Comparison of ENCODE assay signal across 14 cellular contexts in the genomic region with DNA sequence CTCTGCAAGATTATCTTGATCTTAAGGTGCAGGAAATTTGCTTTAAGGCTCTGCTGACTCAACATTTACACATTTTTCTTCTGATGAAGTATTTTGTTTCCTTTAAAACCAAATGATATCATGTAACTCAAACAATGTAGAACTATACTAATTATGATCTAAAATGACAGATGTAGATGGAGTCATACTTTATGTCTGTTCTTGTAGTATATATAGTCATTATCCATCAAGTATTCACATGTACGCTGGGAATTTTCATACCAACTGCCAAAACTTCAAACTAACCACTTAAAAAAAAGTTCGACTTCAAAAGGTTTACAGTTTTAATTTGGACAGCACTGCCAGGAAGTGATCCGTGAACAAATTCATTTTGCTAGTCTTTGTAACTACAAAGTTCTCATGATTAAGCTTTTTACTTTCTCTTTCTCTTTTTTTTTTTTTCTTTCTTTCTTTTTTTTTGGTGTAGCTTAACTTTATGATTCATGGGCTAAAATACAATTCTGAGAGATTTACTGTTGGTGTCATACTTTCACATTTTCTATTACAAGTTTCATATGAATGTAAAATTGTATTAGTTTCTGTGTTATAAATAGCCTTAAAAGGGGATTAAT.
DNase-seq lines count a peak whose midpoint lies in the region; ATAC-seq, FAIRE-seq and TF ChIP-seq lines count a peak whose summit lies in the region.
"Had no signal": no experiment of that assay in that cellular context is flagged by ENCODE, and none has a peak within 500 bp of the region (broad histone marks: within the 10 kb centered on the region; RNA-seq: fewer than 3 reads in every experiment).

No MANE protein-coding gene starts in this region.

- BruUV-seq in PC-3 (replicated peaks; lab: Mats Ljungman, UMichigan) (no TSS peak), endothelial cell of umbilical vein (replicated peaks; lab: Mats Ljungman, UMichigan) (no TSS peak)

- intact Hi-C loops in PC-3 (cut with micrococcal nuclease) (no loop called here), endothelial cell of umbilical vein (cut with micrococcal nuclease) (no loop called here)

- no peaks in the 10 kb centered on the region for H3K9me2 ChIP-seq in PC-3 (replicated peaks; ENCODE audit: low read length)

- POLR2A ChIA-PET in PC-3 (lab: Charles Lee; ENCODE audit: unreplicated experiment) (no interaction called here), endothelial cell of umbilical vein (lab: Charles Lee) (no interaction called here)

- no peaks in the 10 kb centered on the region for H3K36me3 ChIP-seq in PC-3 (ENCODE audit: low read depth, low read length)
- no peaks in the 10 kb centered on the region for H3K36me3 ChIP-seq in endothelial cell of umbilical vein (ENCODE audit: control insufficient read depth in 2 of 2, extremely low read depth in 1 of 2, insufficient read depth in 2 of 2, low read length in 2 of 2)
- no peaks in the 10 kb centered on the region for H3K36me3 ChIP-seq in neuron (ENCODE audit: insufficient read depth, low read length)

- H3K9ac ChIP-seq in PC-3 (ENCODE audit: low read length) (no peak overlapping the region), endothelial cell of umbilical vein (replicated peaks; ENCODE audit: extremely low read depth, insufficient read depth, low read length) (no peak overlapping the region)

- no peak for ATAC-seq in PC-3
- ATAC-seq: natural killer cell treated with Interleukin-12 subunit alpha and Interleukin-12 subunit beta and Interleukin-15 and Interleukin-18, amount 100 ng/mL, for 72 hours had no signal

- peak overlapping the region; percentile 17; the same call in 1 of the 2 replicates for H3K4me3 ChIP-seq in PC-3 (ENCODE audit: low read length)
- no peak overlapping the region for H3K4me3 ChIP-seq in endothelial cell of umbilical vein (replicated peaks in 1 of 3; ENCODE audit: insufficient read depth in 1 of 3, low read depth in 1 of 3, low read length in 3 of 3)
- H3K4me3 ChIP-seq in neuron (ENCODE audit: low read length) = no peak overlapping the region
- H3K4me3 ChIP-seq: hepatocyte had no signal

- DNase-seq in ELR (ENCODE audit: low read depth) = peak; percentile 8
- DNase-seq in PC-3 = no peak
- DNase-seq in endothelial cell of umbilical vein (ENCODE audit: low read depth, low spot score) = peak; percentile 16
- DNase-seq in HUDEP-2 (lab: John Stamatoyannopoulos, UW; ENCODE audit: unreplicated experiment in 76 of 76) = no peak
- no peak for DNase-seq in GDM1 (lab: John Stamatoyannopoulos, UW)
- DNase-seq in activated CD8-positive, alpha-beta memory T cell treated with anti-CD3 and anti-CD28 coated beads for 24 hours = no peak
- no peak for DNase-seq in G401 (ENCODE audit: low spot score)
- DNase-seq: activated CD4-positive, alpha-beta T cell treated with anti-CD3 and anti-CD28 coated beads, Interleukin-2, amount 50 U/mL, for 4 hours; KBM-7; NCI-H2227 treated with DMSO at 0.1 percent for 48 hours; SHP77 had no signal

- FAIRE-seq in endothelial cell of umbilical vein (lab: Jason Lieb, UNC) = peak; percentile 44

- H3K27me3 ChIP-seq in PC-3 (ENCODE audit: low read length) (no peaks in the 10 kb centered on the region), endothelial cell of umbilical vein (ENCODE audit: control insufficient read depth in 2 of 2, insufficient read depth in 2 of 2, low read length in 2 of 2) (no peaks in the 10 kb centered on the region), neuron (ENCODE audit: insufficient read depth, low read length) (no peaks in the 10 kb centered on the region)
- H3K27me3 ChIP-seq: hepatocyte had no signal

- no peak overlapping the region for H2AFZ ChIP-seq in PC-3 (ENCODE audit: low read length)
- no peak overlapping the region for H2AFZ ChIP-seq in endothelial cell of umbilical vein (ENCODE audit: low read depth, low read length)
- peak overlapping the region; percentile 85 for H2AFZ ChIP-seq in neuron (ENCODE audit: low read depth, low read length)
- H2AFZ ChIP-seq: hepatocyte had no signal

- CTCF ChIA-PET in PC-3 (lab: Charles Lee) = no interaction called here
- CTCF ChIA-PET in endothelial cell of umbilical vein (lab: Charles Lee) = interaction anchor here (1.2 kb wide), 1 partner anchor 9 kb away, joined by 4 read pairs; no protein-coding TSS in a partner anchor

- in situ Hi-C loops in G401 (cut with HindIII; ENCODE audit: low sequenced_read_pairs) = no loop called here

- H3K79me2 ChIP-seq in PC-3 (ENCODE audit: low read length) = no peaks in the 10 kb centered on the region
- H3K79me2 ChIP-seq in endothelial cell of umbilical vein (ENCODE audit: control insufficient read depth, insufficient read depth, low read length) = no peaks in the 10 kb centered on the region
- H3K79me2 ChIP-seq: hepatocyte had no signal

- no peak overlapping the region for H3K27ac ChIP-seq in PC-3 (ENCODE audit: low read length)
- no peak overlapping the region for H3K27ac ChIP-seq in endothelial cell of umbilical vein (ENCODE audit: insufficient read depth, low read depth, low read length)
- H3K27ac ChIP-seq: hepatocyte had no signal

- dilution Hi-C loops in endothelial cell of umbilical vein (cut with MboI; ENCODE audit: extremely low pct_ligation_motif_present, low sequenced_read_pairs) = no loop called here

- no peaks in the 10 kb centered on the region for H4K20me1 ChIP-seq in PC-3 (ENCODE audit: low read length)
- no peaks in the 10 kb centered on the region for H4K20me1 ChIP-seq in endothelial cell of umbilical vein (replicated peaks; ENCODE audit: control insufficient read depth, extremely low read depth, insufficient read depth, low read length)

- H3K9me3 ChIP-seq in PC-3 (ENCODE audit: low read length) (peaks cover 19% of the 10 kb centered on the region), endothelial cell of umbilical vein (replicated peaks; ENCODE audit: control insufficient read depth, insufficient read depth, low read length) (no peaks in the 10 kb centered on the region), neuron (ENCODE audit: low read length) (no peaks in the 10 kb centered on the region)

- H3K9me1 ChIP-seq in endothelial cell of umbilical vein (replicated peaks; ENCODE audit: control insufficient read depth, extremely low read depth, insufficient read depth, low read length) = no peaks in the 10 kb centered on the region

- no peak for TF ChIP-seq CTCF in PC-3 (conservative IDR thresholded peaks at IDR 0.05; ENCODE audit: low read depth, low read length)
- no peak for TF ChIP-seq CTCF in endothelial cell of umbilical vein (IDR thresholded peaks at IDR 0.05; ENCODE audit: extremely low read depth in 1 of 2, insufficient read depth in 1 of 2, low read depth in 1 of 2, low read length in 2 of 2)

- TF ChIP-seq POLR2A in endothelial cell of umbilical vein (IDR thresholded peaks at IDR 0.05; ENCODE audit: low read depth, low read length) = no peak

- no peak overlapping the region for H3K4me2 ChIP-seq in PC-3 (ENCODE audit: low read length)
- peak overlapping the region; percentile 36 for H3K4me2 ChIP-seq in endothelial cell of umbilical vein (ENCODE audit: insufficient read depth, low read length)
- H3K4me2 ChIP-seq: hepatocyte had no signal

- H3F3A ChIP-seq in PC-3 (ENCODE audit: low read length, unreplicated experiment) = no peaks in the 10 kb centered on the region

- H3K4me1 ChIP-seq in PC-3 (ENCODE audit: insufficient read depth, low read length) = no peaks in the 10 kb centered on the region
- no peaks in the 10 kb centered on the region for H3K4me1 ChIP-seq in endothelial cell of umbilical vein (ENCODE audit: control insufficient read depth, extremely low read depth, insufficient read depth, low read length)
- peaks cover 41% of the 10 kb centered on the region for H3K4me1 ChIP-seq in neuron (ENCODE audit: insufficient read depth, low read length)

TF ChIP-seq in endothelial cell of umbilical vein, 7 proteins besides CTCF, POLR2A, EP300 and RAD21:
- TF ChIP-seq MYC (IDR thresholded peaks at IDR 0.05; ENCODE audit: low read depth, low read length) = no peak
- TF ChIP-seq JUN (IDR thresholded peaks at IDR 0.05; ENCODE audit: borderline replicate concordance, insufficient read depth, insufficient read length, low read depth) = no peak
- TF ChIP-seq FOS (IDR thresholded peaks at IDR 0.05; ENCODE audit: borderline replicate concordance, insufficient read depth, low read length) = no peak
- TF ChIP-seq POLR2AphosphoS5 (IDR thresholded peaks at IDR 0.05; ENCODE audit: insufficient read depth, low read depth, low read length) = no peak
- TF ChIP-seq, protein P1, sequence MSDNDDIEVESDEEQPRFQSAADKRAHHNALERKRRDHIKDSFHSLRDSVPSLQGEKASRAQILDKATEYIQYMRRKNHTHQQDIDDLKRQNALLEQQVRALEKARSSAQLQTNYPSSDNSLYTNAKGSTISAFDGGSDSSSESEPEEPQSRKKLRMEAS (IDR thresholded peaks at IDR 0.05; ENCODE audit: insufficient read depth, insufficient read length) = no peak
- TF ChIP-seq GATA2 (IDR thresholded peaks at IDR 0.05; ENCODE audit: insufficient read depth, insufficient read length, low read depth, low read length) = no peak
- no peak for TF ChIP-seq EZH2 (IDR thresholded peaks at IDR 0.05; ENCODE audit: borderline replicate concordance, low read depth, low read length, severe bottlenecking)
TF ChIP-seq in endothelial cell of umbilical vein: peak in this region for 0.

Comparison
In these comparisons a context has a peak if more than half of its experiments do, and no peak if none do; other contexts are left out.
1. DNase-seq: peak in ELR (single experiment) and endothelial cell of umbilical vein (single experiment); none in PC-3 (single experiment), HUDEP-2 (0 of 76), GDM1 (single experiment), activated CD8-positive, alpha-beta memory T cell treated with anti-CD3 and anti-CD28 coated beads for 24 hours (single experiment) and G401 (single experiment).